9 cellular contexts compared by ENCODE assay signal in the genomic region with DNA sequence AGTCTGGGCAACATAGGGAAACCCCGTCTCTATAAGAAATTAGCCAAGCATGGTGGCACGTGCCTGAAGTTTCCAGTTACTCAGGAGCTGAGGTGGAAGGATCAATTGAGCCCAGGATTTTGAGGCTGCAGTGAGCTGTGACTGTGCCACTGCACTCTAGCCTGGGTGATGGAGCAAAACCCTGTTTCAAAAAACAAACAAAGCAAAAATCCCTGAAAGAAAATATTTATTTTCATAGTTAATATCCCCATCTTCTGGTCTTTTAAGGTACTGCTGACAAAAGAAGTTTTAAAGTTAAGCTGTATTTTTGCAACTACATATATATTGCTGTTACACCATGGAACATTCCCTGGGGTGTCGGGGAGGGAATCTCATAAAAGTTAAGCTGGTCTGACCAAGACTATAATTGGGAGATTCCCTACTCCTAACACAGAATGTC. TPM values are rescaled to one million over a fixed set of nuclear protein-coding genes. Genes with fewer than 3 reads are reported as not detected.
A peak's percentile ranks its signal among the peaks of the same experiment; 100 is the strongest.
DNase-seq lines count a peak whose midpoint lies in the region; ATAC-seq and TF ChIP-seq lines count a peak whose summit lies in the region.
"Had no signal": no experiment of that assay in that cellular context is flagged by ENCODE, and none has a peak within 500 bp of the region (broad histone marks: within the 10 kb centered on the region; RNA-seq: fewer than 3 reads in every experiment).

No MANE protein-coding gene starts in this region.

- TF ChIP-seq CTCF in chondrocyte (IDR thresholded peaks at IDR 0.05), result peak; percentile 83
- peak; percentile 40 to 66 (median 43) for TF ChIP-seq CTCF in nephron (IDR thresholded peaks at IDR 0.05; ENCODE audit: unreplicated experiment in 3 of 3)

- H3K36me3 Mint-ChIP-seq in chondrocyte (ENCODE audit: low read depth), result no peaks in the 10 kb centered on the region
- peaks cover 8% of the 10 kb centered on the region for H3K36me3 Mint-ChIP-seq in nephron (ENCODE audit: low read depth)

- H3K27me3 Mint-ChIP-seq in chondrocyte (ENCODE audit: low read depth) (no peaks in the 10 kb centered on the region), nephron (ENCODE audit: low read depth) (no peaks in the 10 kb centered on the region)
- H3K27me3 Mint-ChIP-seq: T-helper 17 cell had no signal

- DNase-seq in DMS 273 (lab: John Stamatoyannopoulos, UW; ENCODE audit: unreplicated experiment) (peak; percentile 41), M059J (ENCODE audit: low read depth) (peak; percentile 19), chondrocyte (ENCODE audit: low spot score) (no peak), GF-D8 (lab: John Stamatoyannopoulos, UW) (no peak), T1000 (lab: John Stamatoyannopoulos, UW) (no peak), HEK293T (ENCODE audit: extremely low spot score) (no peak)
- DNase-seq: T-helper 17 cell had no signal

- H3K9me3 Mint-ChIP-seq in chondrocyte (ENCODE audit: low read depth) (no peaks in the 10 kb centered on the region), nephron (peaks cover 3% of the 10 kb centered on the region)

- POLR2A ChIA-PET in HEK293T (lab: Yijun Ruan, JAX), result interaction anchor here (1.0 kb wide), 1 partner anchor 66 kb away, joined by 3 read pairs; the partner anchor contains the start of gene METTL13

- no peak for ATAC-seq in GM21619 (IDR thresholded peaks at IDR 0.05; ENCODE audit: unreplicated experiment)
- ATAC-seq: T-helper 17 cell had no signal

- no peak overlapping the region for H3K4me3 Mint-ChIP-seq in chondrocyte (ENCODE audit: unreplicated experiment)
- H3K4me3 Mint-ChIP-seq in nephron, result no peak overlapping the region
- H3K4me3 Mint-ChIP-seq: T-helper 17 cell had no signal

- CTCF ChIA-PET in HEK293T (lab: Yijun Ruan, JAX), result interaction anchor here (0.6 to 1.5 kb wide), 6 partner anchors 8 to 91 kb away, joined by 3 to 13 read pairs (median 3); no protein-coding TSS in a partner anchor

- no peak overlapping the region for H3K27ac Mint-ChIP-seq in chondrocyte (ENCODE audit: unreplicated experiment)
- peak overlapping the region in 2 of 3 experiments; percentile 51 to 65 for H3K27ac Mint-ChIP-seq in nephron
- H3K27ac Mint-ChIP-seq: T-helper 17 cell had no signal

- H3K4me1 Mint-ChIP-seq in chondrocyte (ENCODE audit: low read depth) (no peaks in the 10 kb centered on the region), nephron (no peaks in the 10 kb centered on the region)

TF ChIP-seq in HEK293T, 16 proteins besides CTCF, POLR2A, EP300 and RAD21:
- no peak for TF ChIP-seq SP1 (IDR thresholded peaks at IDR 0.05)
- no peak for TF ChIP-seq L3MBTL2 (conservative IDR thresholded peaks at IDR 0.05)
- TF ChIP-seq BHLHE40 (IDR thresholded peaks at IDR 0.05; ENCODE audit: borderline replicate concordance), result no peak
- no peak for TF ChIP-seq LEF1 (IDR thresholded peaks at IDR 0.05; ENCODE audit: borderline replicate concordance)
- TF ChIP-seq ZNF384 (IDR thresholded peaks at IDR 0.05), result no peak
- TF ChIP-seq HDGF (IDR thresholded peaks at IDR 0.05; ENCODE audit: borderline replicate concordance), result no peak
- no peak for TF ChIP-seq PKNOX1 (IDR thresholded peaks at IDR 0.05)
- TF ChIP-seq SUZ12 (IDR thresholded peaks at IDR 0.05), result no peak
- TF ChIP-seq FOXM1 (IDR thresholded peaks at IDR 0.05; ENCODE audit: borderline replicate concordance), result no peak
- no peak for TF ChIP-seq NFRKB (IDR thresholded peaks at IDR 0.05)
- TF ChIP-seq FOXA1 (IDR thresholded peaks at IDR 0.05), result no peak
- TF ChIP-seq TARDBP (IDR thresholded peaks at IDR 0.05), result no peak
- no peak for TF ChIP-seq ELF4 (IDR thresholded peaks at IDR 0.05)
- TF ChIP-seq CTBP1 (IDR thresholded peaks at IDR 0.05; ENCODE audit: borderline replicate concordance), result no peak

RNA-seq across cellular contexts. Expression of gene VAMP4, which starts 26.0 kb away (rescaled TPM):
- total RNA-seq in M059J (2014; rRNA removed; shearing (Covaris generic)), result 11.4 and 12.4 TPM in 2 replicates
- total RNA-seq in chondrocyte, result 14.8 to 17.7 TPM (median 16.7 TPM) in 3 replicates

Comparison
In these comparisons a context has a peak if more than half of its experiments do, and no peak if none do; other contexts are left out.
1. DNase-seq: peak in DMS 273 (single experiment) and M059J (single experiment); none in chondrocyte (single experiment), GF-D8 (single experiment), T1000 (single experiment) and HEK293T (single experiment).